In genomic region chr3:3998140-3998977, GRCh38 we compare ENCODE assay signal across 8 cellular contexts.
DNase-seq lines count a peak whose midpoint lies in the region; ATAC-seq and TF ChIP-seq lines count a peak whose summit lies in the region.

No MANE protein-coding gene starts in this region.

- H3K4me3 Mint-ChIP-seq in neural progenitor cell, result no peak overlapping the region

- no peak overlapping the region for H3K4me3 ChIP-seq in neural progenitor cell

- H3K36me3 ChIP-seq in neural progenitor cell, result no peaks in the 10 kb centered on the region

- peak; percentile 77 for TF ChIP-seq CTCF in neural progenitor cell (IDR thresholded peaks at IDR 0.05)

- peaks cover 2% of the 10 kb centered on the region for H3K36me3 Mint-ChIP-seq in neural progenitor cell

- no peak overlapping the region for H2AFZ ChIP-seq in neural progenitor cell (replicated peaks)

- H3K27ac Mint-ChIP-seq in neural progenitor cell, result no peak overlapping the region

- no peak overlapping the region for H3K27ac ChIP-seq in neural progenitor cell

- H4K20me1 ChIP-seq in neural progenitor cell (ENCODE audit: low read depth), result no peaks in the 10 kb centered on the region

- H3K9me3 Mint-ChIP-seq in neural progenitor cell, result peaks cover 40% of the 10 kb centered on the region

- H3K27me3 ChIP-seq in neural progenitor cell, result no peaks in the 10 kb centered on the region

- H3K9ac ChIP-seq in neural progenitor cell, result no peak overlapping the region

- H3F3A ChIP-seq in neural progenitor cell (ENCODE audit: low read depth), result peaks cover 17% of the 10 kb centered on the region

- peak; percentile 80 for ATAC-seq in GM19328 (IDR thresholded peaks at IDR 0.05; ENCODE audit: unreplicated experiment)
- ATAC-seq in HG03354 (IDR thresholded peaks at IDR 0.05; ENCODE audit: poor library complexity, severe bottlenecking, unreplicated experiment), result peak; percentile 90
- ATAC-seq in activated CD4-positive, CD25-positive, alpha-beta regulatory T cell treated with anti-CD3 and anti-CD28 coated beads, Interleukin-2, amount 50 U/mL, for 24 hours, result no peak

- peaks cover 30% of the 10 kb centered on the region for H3K4me1 Mint-ChIP-seq in neural progenitor cell

- no peaks in the 10 kb centered on the region for H3K9me3 ChIP-seq in neural progenitor cell (ENCODE audit: low read depth)

- H3K4me2 ChIP-seq in neural progenitor cell, result no peak overlapping the region

- H3K4me1 ChIP-seq in neural progenitor cell, result peaks cover 30% of the 10 kb centered on the region

- peaks cover 2% of the 10 kb centered on the region for H3K27me3 Mint-ChIP-seq in neural progenitor cell (ENCODE audit: insufficient read depth, low read depth)

- H3K79me2 ChIP-seq in neural progenitor cell (ENCODE audit: low read depth), result no peaks in the 10 kb centered on the region

- DNase-seq in NCI-H1436 (lab: John Stamatoyannopoulos, UW), result peak; percentile 30
- no peak for DNase-seq in NCI-H1436 treated with DMSO at 0.1 percent for 48 hours (lab: John Stamatoyannopoulos, UW)
- DNase-seq in NCI-H82 treated with DMSO at 0.1 percent for 48 hours (lab: John Stamatoyannopoulos, UW; ENCODE audit: unreplicated experiment), result peak; percentile 70
- DNase-seq in cerebellar cortex (ENCODE audit: low spot score), result peak; percentile 16
- peak; percentile 70 for DNase-seq in neural progenitor cell (ENCODE audit: low spot score)

Comparison
In these comparisons a context has a peak if more than half of its experiments do, and no peak if none do; other contexts are left out.
1. ATAC-seq: peak in GM19328 (single experiment) and HG03354 (single experiment); none in activated CD4-positive, CD25-positive, alpha-beta regulatory T cell treated with anti-CD3 and anti-CD28 coated beads, Interleukin-2, amount 50 U/mL, for 24 hours (0 of 2).